ENCODE assay signal across 8 cellular contexts in the genomic region with DNA sequence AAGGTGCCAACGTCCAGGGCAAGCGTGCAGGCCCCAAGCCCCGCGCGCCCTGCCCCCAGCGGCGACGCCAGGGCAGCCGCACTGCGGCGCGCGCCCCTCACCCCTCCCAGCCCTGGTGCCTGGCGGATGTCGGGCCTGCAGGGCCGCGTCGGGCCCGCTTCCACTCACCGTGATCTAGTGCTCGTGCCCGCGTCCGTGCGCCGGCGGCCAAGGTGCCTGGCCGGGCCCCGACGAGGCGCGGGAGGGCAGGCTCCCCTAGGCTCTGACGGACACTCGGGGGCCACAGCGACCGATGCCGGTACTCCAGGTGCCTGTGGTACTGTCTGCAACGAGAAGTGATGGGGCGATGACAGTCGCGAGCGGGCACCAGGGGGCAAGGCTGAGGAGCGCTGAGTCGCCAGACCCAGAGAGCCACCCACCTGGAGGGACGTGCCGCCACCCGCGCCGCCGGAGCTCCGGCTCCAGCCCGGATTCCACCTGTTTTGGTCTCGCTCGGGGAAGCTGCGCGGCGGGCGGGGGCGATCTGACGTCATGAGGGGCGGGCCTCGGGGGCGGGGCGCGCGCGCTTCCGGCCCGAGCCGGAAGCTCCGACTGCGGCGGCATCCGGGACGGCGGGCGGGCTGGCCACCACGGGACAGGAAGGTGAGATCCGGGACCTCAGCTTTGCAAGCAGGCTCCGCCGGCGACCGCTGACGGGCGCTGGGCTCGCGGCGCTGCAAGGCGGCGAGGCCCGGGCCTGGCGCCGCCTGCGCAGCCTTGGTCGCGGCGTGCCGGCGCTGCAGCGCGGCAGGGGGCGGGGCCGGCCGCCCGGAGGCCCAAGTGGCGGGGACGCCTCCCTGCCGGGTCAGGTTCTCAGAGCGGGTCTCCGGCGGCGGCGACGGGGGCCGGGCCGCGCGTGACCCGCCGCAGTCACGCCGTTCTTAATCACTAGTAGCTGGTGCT. TPM values are rescaled to one million over a fixed set of nuclear protein-coding genes. Genes with fewer than 3 reads are reported as not detected.
A peak's percentile ranks its signal among the peaks of the same experiment; 100 is the strongest.
DNase-seq lines count a peak whose midpoint lies in the region; ATAC-seq and TF ChIP-seq lines count a peak whose summit lies in the region.

A gene with protein sequence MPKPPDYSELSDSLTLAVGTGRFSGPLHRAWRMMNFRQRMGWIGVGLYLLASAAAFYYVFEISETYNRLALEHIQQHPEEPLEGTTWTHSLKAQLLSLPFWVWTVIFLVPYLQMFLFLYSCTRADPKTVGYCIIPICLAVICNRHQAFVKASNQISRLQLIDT (plus strand): TSS at position 927 of the 942 bp plus-strand sequence. CDS start 89 bp downstream, outside the sequence.
Gene MOAP1 (minus strand): TSS at position 507 of the 942 bp plus-strand sequence. CDS start 655 bp downstream, outside the sequence.

- peaks cover 33% of the 10 kb centered on the region for H3K4me1 Mint-ChIP-seq in chondrocyte (ENCODE audit: low read depth)

- H3K27me3 Mint-ChIP-seq in chondrocyte (ENCODE audit: low read depth) = no peaks in the 10 kb centered on the region

- no peak for TF ChIP-seq CTCF in AG09309 (IDR thresholded peaks at IDR 0.05; ENCODE audit: control insufficient read depth, insufficient read depth, low read depth, low read length, missing control alignments)
- peak; percentile 61 for TF ChIP-seq CTCF in chondrocyte (IDR thresholded peaks at IDR 0.05)

- H3K36me3 Mint-ChIP-seq in chondrocyte (ENCODE audit: low read depth) = peaks cover 5% of the 10 kb centered on the region

- H3K27ac Mint-ChIP-seq in chondrocyte (ENCODE audit: unreplicated experiment) = peak within 1 kb of the TSS; percentile 97

- DNase-seq in AG09309 (ENCODE audit: low read depth) (peak; percentile 21), NCI-H345 treated with DMSO at 0.1 percent for 48 hours (lab: John Stamatoyannopoulos, UW; ENCODE audit: unreplicated experiment) (peak; percentile 63), chondrocyte (ENCODE audit: low spot score) (peak; percentile 94), left kidney (ENCODE audit: low read depth, low spot score) (peak; percentile 95)
- DNase-seq in activated CD4-positive, alpha-beta T cell treated with anti-CD3 and anti-CD28 coated beads for 1 hour = peak; percentile 86
- DNase-seq in stimulated activated CD4-positive, alpha-beta T cell treated with anti-CD3 and anti-CD28 coated beads, Interleukin-2, amount 100 ng/mL, for 24 hours = peak; percentile 87 to 88

- ATAC-seq in GM18861 (IDR thresholded peaks at IDR 0.05; ENCODE audit: unreplicated experiment) (peak; percentile 77), HG03095 (IDR thresholded peaks at IDR 0.05; ENCODE audit: unreplicated experiment) (peak; percentile 84)

- no peaks in the 10 kb centered on the region for H3K9me3 Mint-ChIP-seq in chondrocyte (ENCODE audit: low read depth)

- peak within 1 kb of the TSS; percentile 86 for H3K4me3 ChIP-seq in AG09309 (ENCODE audit: control insufficient read depth, low read depth, low read length)

- peak within 1 kb of the TSS; percentile 85 for H3K4me3 Mint-ChIP-seq in chondrocyte (ENCODE audit: unreplicated experiment)

RNA-seq across cellular contexts. Expression of the first gene that starts in this region (rescaled TPM):
- total RNA-seq in chondrocyte = 13.1 to 15.2 TPM (median 14.9 TPM) in 3 replicates

RNA-seq across cellular contexts. Expression of gene MOAP1, which starts in this region (rescaled TPM):
- total RNA-seq in chondrocyte = 14.5 to 18.1 TPM (median 16.7 TPM) in 3 replicates

Comparison
In these comparisons a context has a peak if more than half of its experiments do, and no peak if none do; other contexts are left out.
1. Peak in every context shown above with its lines: DNase-seq, ATAC-seq and H3K4me3 ChIP-seq.
2. DNase-seq: peak in every context shown above with its lines; median percentile 95 in left kidney; 94 in chondrocyte; 88 in stimulated activated CD4-positive, alpha-beta T cell treated with anti-CD3 and anti-CD28 coated beads, Interleukin-2, amount 100 ng/mL, for 24 hours; 86 in activated CD4-positive, alpha-beta T cell treated with anti-CD3 and anti-CD28 coated beads for 1 hour; 63 in NCI-H345 treated with DMSO at 0.1 percent for 48 hours; 21 in AG09309.